15 cellular contexts compared by ENCODE assay signal in the genomic region with DNA sequence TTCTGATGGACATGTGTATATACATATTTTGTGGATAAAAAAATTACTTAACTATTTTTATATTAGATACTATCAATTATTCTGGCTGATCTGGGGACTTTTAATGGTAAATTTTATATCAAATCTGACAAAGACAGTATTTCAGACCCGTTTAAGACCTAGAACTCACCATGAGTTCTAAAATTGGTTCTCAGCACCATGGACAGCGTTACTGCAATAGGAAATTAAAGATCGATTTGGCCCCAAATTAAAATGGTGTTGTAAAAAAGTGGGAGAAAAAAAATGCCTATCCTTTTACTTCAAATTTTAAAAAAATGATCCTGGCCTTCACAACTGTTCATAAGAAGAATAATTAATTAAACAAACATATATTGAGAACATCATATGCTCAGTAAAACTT. TPM values are rescaled to one million over a fixed set of nuclear protein-coding genes. Genes with fewer than 3 reads are reported as not detected.
DNase-seq lines count a peak whose midpoint lies in the region; ATAC-seq, FAIRE-seq and TF ChIP-seq lines count a peak whose summit lies in the region.
"Had no signal": no experiment of that assay in that cellular context is flagged by ENCODE, and none has a peak within 500 bp of the region (broad histone marks: within the 10 kb centered on the region; RNA-seq: fewer than 3 reads in every experiment).

No MANE protein-coding gene starts in this region.

- H3K36me3 ChIP-seq in GM23248 (ENCODE audit: low read depth) = no peaks in the 10 kb centered on the region
- no peaks in the 10 kb centered on the region for H3K36me3 ChIP-seq in small intestine (ENCODE audit: control insufficient read depth in 2 of 2, insufficient read depth in 2 of 2, low read length in 2 of 2)
- H3K36me3 ChIP-seq in ascending aorta = no peaks in the 10 kb centered on the region
- H3K36me3 ChIP-seq: BLaER1 treated with 17β-estradiol and CSF1 and Interleukin-3, amounts not matched to agents 10 nM and 100 nM; right atrium auricular region; SJCRH30; upper lobe of right lung had no signal

- no peak overlapping the region for H3K9ac ChIP-seq in GM23248
- H3K9ac ChIP-seq: BLaER1 treated with 17β-estradiol and CSF1 and Interleukin-3, amounts not matched to agents 10 nM and 100 nM had no signal

- TF ChIP-seq RAD21 in A549 (conservative IDR thresholded peaks at IDR 0.05 in 1 of 2, IDR thresholded peaks at IDR 0.05 in 1 of 2) = no peak

- ATAC-seq in A549 (no peak), HG02938 (IDR thresholded peaks at IDR 0.05; ENCODE audit: unreplicated experiment) (no peak)
- ATAC-seq: activated CD4-positive, CD25-positive, alpha-beta regulatory T cell treated with anti-CD3 and anti-CD28 coated beads, Interleukin-2, amount 50 U/mL, for 24 hours; upper lobe of right lung had no signal

- H3K27me3 ChIP-seq in GM23248 (replicated peaks; ENCODE audit: insufficient read depth) (no peaks in the 10 kb centered on the region), small intestine (ENCODE audit: control insufficient read depth in 2 of 2, insufficient read depth in 2 of 2, low read length in 2 of 2) (no peaks in the 10 kb centered on the region), ascending aorta (no peaks in the 10 kb centered on the region)
- H3K27me3 ChIP-seq: BLaER1 treated with 17β-estradiol and CSF1 and Interleukin-3, amounts not matched to agents 10 nM and 100 nM; right atrium auricular region; SJCRH30; upper lobe of right lung had no signal

- under 1% methylated on average over 3 of the region's 3 CpGs for WGBS in A549 (ENCODE audit: missing lambda C conversion rate)
- WGBS in GM23248 (ENCODE audit: low coverage in 1 of 2, low lambda C conversion rate in 2 of 2, missing lambda C conversion rate in 2 of 2), 2 experiments = 14 to 16% methylated on average over 3 of the region's 3 CpGs
- 5 to 6% (median 5%) methylated on average over 3 of the region's 3 CpGs for WGBS in small intestine, 3 donors

- no peaks in the 10 kb centered on the region for H3K79me2 ChIP-seq in GM23248 (ENCODE audit: insufficient read depth)

- H2AFZ ChIP-seq in GM23248 = no peak overlapping the region

- H3K4me2 ChIP-seq in A549 (no peak overlapping the region), GM23248 (ENCODE audit: unreplicated experiment) (no peak overlapping the region)
- H3K4me2 ChIP-seq: BLaER1 treated with 17β-estradiol and CSF1 and Interleukin-3, amounts not matched to agents 10 nM and 100 nM had no signal

- H3K9me3 ChIP-seq in A549 (no peaks in the 10 kb centered on the region), GM23248 (ENCODE audit: low read depth) (no peaks in the 10 kb centered on the region), small intestine (ENCODE audit: control insufficient read depth, low read depth) (no peaks in the 10 kb centered on the region), ascending aorta (no peaks in the 10 kb centered on the region)
- H3K9me3 ChIP-seq: BLaER1 treated with 17β-estradiol and CSF1 and Interleukin-3, amounts not matched to agents 10 nM and 100 nM; right atrium auricular region; SJCRH30; upper lobe of right lung had no signal

- FAIRE-seq in A549 (lab: Jason Lieb, UNC) (no peak), small intestine (lab: Jason Lieb, UNC) (no peak)

- H3K27ac ChIP-seq in A549 = no peak overlapping the region
- no peak overlapping the region for H3K27ac ChIP-seq in GM23248
- H3K27ac ChIP-seq in small intestine (ENCODE audit: low read depth in 1 of 2, low read length in 1 of 2) = no peak overlapping the region
- H3K27ac ChIP-seq in ascending aorta = no peak overlapping the region
- H3K27ac ChIP-seq in substantia nigra (ENCODE audit: low read depth, low read length, poor library complexity, severe bottlenecking) = no peak overlapping the region
- H3K27ac ChIP-seq: BLaER1 treated with 17β-estradiol and CSF1 and Interleukin-3, amounts not matched to agents 10 nM and 100 nM; right atrium auricular region; SJCRH30; upper lobe of right lung had no signal

- POLR2A ChIA-PET in A549 (lab: Yijun Ruan, JAX) = no interaction called here

- intact Hi-C loops in ascending aorta (cut with DNase I) = loop anchor here (5.0 kb wide), 1 partner anchor 69 kb away; no protein-coding TSS in a partner anchor

- no peak for DNase-seq in A549 (ENCODE audit: low read depth in 1 of 2, low spot score in 1 of 2)
- peak; percentile 53 for DNase-seq in GM23248
- DNase-seq in T1000 (lab: John Stamatoyannopoulos, UW) = peak; percentile 1
- peak; percentile 56 for DNase-seq in fibroblast of the aortic adventitia (ENCODE audit: low read depth)
- DNase-seq in small intestine = no peak
- no peak for DNase-seq in ascending aorta (ENCODE audit: low spot score in 2 of 2)
- no peak for DNase-seq in substantia nigra (lab: John Stamatoyannopoulos, UW)
- DNase-seq: activated effector memory CD4-positive, alpha-beta T cell treated with Interleukin-2 at 50 U/mL for 16 hours; NCI-H446 treated with DMSO at 0.1 percent for 48 hours; upper lobe of right lung had no signal

- no peaks in the 10 kb centered on the region for H3K9me2 ChIP-seq in GM23248 (ENCODE audit: insufficient read depth)

- H3F3A ChIP-seq in GM23248 (ENCODE audit: insufficient read depth) = no peaks in the 10 kb centered on the region

- no peak for TF ChIP-seq POLR2A in A549 (IDR thresholded peaks at IDR 0.05; ENCODE audit: low read length)

- H3K4me1 ChIP-seq in A549 (no peaks in the 10 kb centered on the region), GM23248 (ENCODE audit: insufficient read depth) (no peaks in the 10 kb centered on the region), small intestine (ENCODE audit: control insufficient read depth in 2 of 2, insufficient read depth in 1 of 2, low read depth in 1 of 2, low read length in 1 of 2) (no peaks in the 10 kb centered on the region), ascending aorta (no peaks in the 10 kb centered on the region)
- H3K4me1 ChIP-seq: BLaER1 treated with 17β-estradiol and CSF1 and Interleukin-3, amounts not matched to agents 10 nM and 100 nM; right atrium auricular region; SJCRH30; upper lobe of right lung had no signal

- TF ChIP-seq CTCF in A549 (IDR thresholded peaks at IDR 0.05) (no peak), fibroblast of the aortic adventitia (IDR thresholded peaks at IDR 0.05; ENCODE audit: insufficient read depth, low read length) (no peak), ascending aorta (IDR thresholded peaks at IDR 0.05) (no peak)

- H4K20me1 ChIP-seq in GM23248 (ENCODE audit: insufficient read depth) = no peaks in the 10 kb centered on the region
- H4K20me1 ChIP-seq: BLaER1 treated with 17β-estradiol and CSF1 and Interleukin-3, amounts not matched to agents 10 nM and 100 nM had no signal

- CTCF ChIA-PET in A549 (lab: Yijun Ruan, JAX) = interaction anchor here (1.6 kb wide), 1 partner anchor 222 kb away, joined by 3 read pairs; no protein-coding TSS in a partner anchor

- H3K4me3 ChIP-seq in A549 = no peak overlapping the region
- no peak overlapping the region for H3K4me3 ChIP-seq in GM23248
- no peak overlapping the region for H3K4me3 ChIP-seq in fibroblast of the aortic adventitia (ENCODE audit: low read depth, low read length)
- H3K4me3 ChIP-seq in small intestine (ENCODE audit: low read depth in 1 of 2, low read length in 2 of 2) = no peak overlapping the region
- no peak overlapping the region for H3K4me3 ChIP-seq in ascending aorta
- H3K4me3 ChIP-seq: BLaER1 treated with 17β-estradiol and CSF1 and Interleukin-3, amounts not matched to agents 10 nM and 100 nM; right atrium auricular region; SJCRH30; upper lobe of right lung had no signal

- in situ Hi-C loops in GM23248 (cut with MboI) = no loop called here

- TF ChIP-seq EP300 in A549 (IDR thresholded peaks at IDR 0.05) = no peak

RNA-seq across cellular contexts. Expression of a gene that starts 0.9 kb away (rescaled TPM):
- polyA plus RNA-seq in A549 (2011; rRNA removed) = 0.05 TPM in 2 replicates
- polyA plus RNA-seq in A549 (2012; cell fraction: cytosol; rRNA removed) = not detected in 2 replicates
- not detected in 2 replicates for polyA plus RNA-seq in A549 (2012; cell fraction: nucleus; rRNA removed)
- 0.01 to 0.05 TPM (median 0.03 TPM) in 3 replicates for polyA plus RNA-seq in A549 (2017; fragmentation: RNase III; extraction: RNeasy Plus Mini Kit Qiagen cat#74134 plus additional on column Dnase treatment)
- 0.15 TPM in 1 of 2 replicates, not detected in the other for polyA minus RNA-seq in A549 (2011; rRNA and poly(A)+ RNA removed)
- 1.1 and 2.2 TPM in 2 replicates for total RNA-seq in GM23248 (2014; rRNA removed; shearing (Covaris generic))
- 1.6 and 1.8 TPM in 2 replicates for polyA plus RNA-seq in GM23248 (2016; fragmentation: Nextera tagmentation; extraction: Ambion mirVana)
- 16.7 and 18.5 TPM in 2 replicates for total RNA-seq in fibroblast of the aortic adventitia (ENCODE audit: low replicate concordance)
- polyA plus RNA-seq in small intestine = under 1 TPM in 1 of 3 donors, not detected in 2; 0.54 TPM
- 0.53 TPM for total RNA-seq in ascending aorta
- total RNA-seq: SJCRH30 had no signal

RNA-seq across cellular contexts. Expression of a gene that starts 34.4 kb away (rescaled TPM):
- polyA plus RNA-seq in A549 (2011; rRNA removed) (0.07 and 0.12 TPM in 2 replicates), A549 (2017; fragmentation: RNase III; extraction: RNeasy Plus Mini Kit Qiagen cat#74134 plus additional on column Dnase treatment) (0.01 to 0.05 TPM (median 0.03 TPM) in 3 replicates), GM23248 (2016; fragmentation: Nextera tagmentation; extraction: Ambion mirVana) (not detected in 2 replicates), small intestine (under 1 TPM in 2 of 3 donors, not detected in 1; 0.27 to 0.60 TPM)
- polyA plus RNA-seq in A549 (2012; cell fraction: cytosol; rRNA removed) = under 0.01 and 0.07 TPM in 2 replicates
- polyA plus RNA-seq in A549 (2012; cell fraction: nucleus; rRNA removed) = not detected in 2 replicates
- polyA minus RNA-seq in A549 (2011; rRNA and poly(A)+ RNA removed) = 0.15 TPM in 1 of 2 replicates, not detected in the other
- total RNA-seq in GM23248 (2014; rRNA removed; shearing (Covaris generic)) = 0.11 TPM in 1 of 2 replicates, not detected in the other
- total RNA-seq in fibroblast of the aortic adventitia (ENCODE audit: low replicate concordance) (3.1 and 102 TPM in 2 replicates), ascending aorta (1.4 TPM)

Comparison
In these comparisons a context has a peak if more than half of its experiments do, and no peak if none do; other contexts are left out.
1. DNase-seq: peak in GM23248 (single experiment), T1000 (single experiment) and fibroblast of the aortic adventitia (single experiment); none in A549 (0 of 2), small intestine (single experiment), ascending aorta (0 of 2) and substantia nigra (0 of 49).